In genomic region chr16:54175552-54176375, GRCh38 we compare ENCODE assay signal across 1 cellular context.
TF ChIP-seq lines count a peak whose summit lies in the region.

No MANE protein-coding gene starts in this region.

TF ChIP-seq in SK-N-SH treated with all-trans-retinoic acid at 6 μM for 48 hours, 23 proteins besides CTCF, POLR2A, EP300 and RAD21 (continued from another document):
- TF ChIP-seq POU6F1 (CRISPR knock-in tag; IDR thresholded peaks at IDR 0.05; ENCODE audit: borderline replicate concordance, low read depth) (no peak), ZNF565 (CRISPR knock-in tag; conservative IDR thresholded peaks at IDR 0.05; ENCODE audit: low read depth) (no peak), ZNF70 (CRISPR knock-in tag; IDR thresholded peaks at IDR 0.05) (no peak), TCF4 (CRISPR knock-in tag; IDR thresholded peaks at IDR 0.05; ENCODE audit: borderline replicate concordance) (no peak)
